Comparison of ENCODE assay signal across 20 cellular contexts in the genomic region with DNA sequence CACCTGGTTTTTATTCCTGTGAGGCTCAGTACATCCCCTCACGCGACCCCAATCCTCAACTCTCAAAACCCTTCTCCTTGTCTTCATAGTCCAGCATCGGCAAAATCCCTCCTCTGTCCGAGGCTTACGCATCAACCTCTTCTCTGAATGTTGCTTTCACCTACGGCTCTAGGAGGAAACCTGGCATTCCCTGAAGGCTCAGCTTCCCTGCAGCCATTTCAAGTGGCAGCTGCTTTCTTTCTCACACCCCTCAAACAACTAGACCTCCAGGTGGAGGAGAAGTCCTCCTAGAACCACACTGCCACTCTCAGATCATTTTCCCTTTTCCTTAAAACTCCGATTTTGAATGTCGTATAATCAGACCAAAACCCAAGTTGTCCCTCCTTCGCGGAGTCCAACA.
DNase-seq lines count a peak whose midpoint lies in the region; ATAC-seq, FAIRE-seq and TF ChIP-seq lines count a peak whose summit lies in the region.
"Had no signal": no experiment of that assay in that cellular context is flagged by ENCODE, and none has a peak within 500 bp of the region (broad histone marks: within the 10 kb centered on the region; RNA-seq: fewer than 3 reads in every experiment).

No MANE protein-coding gene starts in this region.

- TF ChIP-seq POLR2A in H1 (IDR thresholded peaks at IDR 0.05; ENCODE audit: control extremely low read depth in 1 of 2, low read depth in 2 of 2, low read length in 2 of 2) = no peak
- TF ChIP-seq POLR2A in ovary (IDR thresholded peaks at IDR 0.05) = no peak
- no peak for TF ChIP-seq POLR2A in GM18505 (IDR thresholded peaks at IDR 0.05; ENCODE audit: borderline replicate concordance, extremely low read depth, insufficient read depth, insufficient read length)

- no peak for TF ChIP-seq CTCF in CD8-positive, alpha-beta T cell (IDR thresholded peaks at IDR 0.05)
- no peak for TF ChIP-seq CTCF in H1 (IDR thresholded peaks at IDR 0.05; ENCODE audit: control extremely low read depth in 1 of 3, insufficient read depth in 1 of 3, low read depth in 1 of 3, low read length in 3 of 3)
- TF ChIP-seq CTCF in ovary (IDR thresholded peaks at IDR 0.05) = no peak

- no peaks in the 10 kb centered on the region for H3K36me3 Mint-ChIP-seq in CD8-positive, alpha-beta T cell
- H3K36me3 Mint-ChIP-seq in activated CD4-positive, alpha-beta memory T cell treated with anti-CD3 and anti-CD28 coated beads, Interleukin-2, amount 10 ng/mL, durations not matched to agents 7 days and 5 days (ENCODE audit: low read depth) = peaks cover 26% of the 10 kb centered on the region

- H3K56ac ChIP-seq in H1 (replicated peaks; ENCODE audit: insufficient read length, low read depth, low read length) = no peak overlapping the region

- no peak overlapping the region for H4K5ac ChIP-seq in H1 (ENCODE audit: insufficient read length, low read depth, low read length)

- no peak overlapping the region for H2BK120ac ChIP-seq in H1 (replicated peaks; ENCODE audit: low read depth, low read length)

- no peak overlapping the region for H4K91ac ChIP-seq in H1 (replicated peaks; ENCODE audit: insufficient read length, low read length)

- peak overlapping the region; percentile 76 to 94 (median 79) for H3K4me2 ChIP-seq in BLaER1 treated with 17β-estradiol and CSF1 and Interleukin-3, amounts not matched to agents 10 nM and 100 nM
- no peak overlapping the region for H3K4me2 ChIP-seq in H1 (ENCODE audit: insufficient read depth in 1 of 2, low read depth in 2 of 2, low read length in 2 of 2)

- no peak overlapping the region for H2AK5ac ChIP-seq in H1 (ENCODE audit: low read depth, low read length)

- no peak for TF ChIP-seq EP300 in H1 (IDR thresholded peaks at IDR 0.05; ENCODE audit: borderline replicate concordance in 1 of 2, low read depth in 2 of 2, low read length in 2 of 2)
- no peak for TF ChIP-seq EP300 in ovary (IDR thresholded peaks at IDR 0.05)

- H2BK12ac ChIP-seq in H1 (ENCODE audit: low read depth, low read length) = no peak overlapping the region

- no peak overlapping the region for H3K4ac ChIP-seq in H1 (replicated peaks; ENCODE audit: insufficient read length, low read depth, low read length)

- no peaks in the 10 kb centered on the region for H3K79me1 ChIP-seq in H1 (ENCODE audit: low read depth, low read length)

- H3K27ac Mint-ChIP-seq in CD8-positive, alpha-beta T cell = peak overlapping the region; percentile 25
- H3K27ac Mint-ChIP-seq in activated CD4-positive, alpha-beta memory T cell treated with anti-CD3 and anti-CD28 coated beads, Interleukin-2, amount 10 ng/mL, durations not matched to agents 7 days and 5 days = peak overlapping the region; percentile 95
- H3K27ac Mint-ChIP-seq: B cell, memory B cell, nephron had no signal

- CTCF ChIA-PET in CD8-positive, alpha-beta T cell (lab: Charles Lee) = no interaction called here
- CTCF ChIA-PET in activated CD4-positive, alpha-beta memory T cell treated with anti-CD3 and anti-CD28 coated beads, Interleukin-2, amount 10 ng/mL, durations not matched to agents 7 days and 5 days (lab: Charles Lee) = interaction anchor here (1.4 to 2.1 kb wide), 5 partner anchors 8 to 217 kb away, joined by 3 to 15 read pairs (median 6); no protein-coding TSS in a partner anchor
- CTCF ChIA-PET in H1 (lab: Charles Lee; ENCODE audit: partially characterized antibody) = interaction anchor here (0.5 kb wide), 1 partner anchor 24 kb away, joined by 3 read pairs; no protein-coding TSS in a partner anchor

- WGBS in H1 (ENCODE audit: extremely low coverage in 1 of 2, insufficient coverage in 1 of 2, insufficient read length in 1 of 2, insufficient replicate concordance in 2 of 2, low coverage in 1 of 2, low lambda C conversion rate in 2 of 2, missing lambda C conversion rate in 1 of 2), 2 experiments = 94% methylated on average over 10 of the region's 10 CpGs; no CpG with 5 or more reads in 1 of the 2 experiments
- 96 to 97% (median 96%) methylated on average over 10 of the region's 10 CpGs for WGBS in ovary, 3 donors

- POLR2A ChIA-PET in CD8-positive, alpha-beta T cell (lab: Charles Lee) = no interaction called here
- POLR2A ChIA-PET in activated CD4-positive, alpha-beta memory T cell treated with anti-CD3 and anti-CD28 coated beads, Interleukin-2, amount 10 ng/mL, durations not matched to agents 7 days and 5 days (lab: Charles Lee) = interaction anchor here (1.4 to 1.5 kb wide), 2 partner anchors 273 to 309 kb away, joined by 3 to 4 read pairs; no protein-coding TSS in a partner anchor
- POLR2A ChIA-PET in H1 (lab: Charles Lee; ENCODE audit: partially characterized antibody) = no interaction called here

- H3K36me3 ChIP-seq in BLaER1 treated with 17β-estradiol and CSF1 and Interleukin-3, amounts not matched to agents 10 nM and 100 nM = peaks cover 0 to 5% (median 0%) of the 10 kb centered on the region in 11 experiments; a peak in 1 of 22 replicates
- no peaks in the 10 kb centered on the region for H3K36me3 ChIP-seq in CD8-positive, alpha-beta T cell (ENCODE audit: insufficient read depth, low read length)
- H3K36me3 ChIP-seq in H1 (ENCODE audit: control insufficient read depth in 2 of 4, insufficient read depth in 4 of 4, low read length in 3 of 4) (peaks cover 0 to 3% (median 0%) of the 10 kb centered on the region in 4 experiments; a peak in 1 of 8 replicates), ovary (no peaks in the 10 kb centered on the region)
- H3K36me3 ChIP-seq: heart right ventricle, upper lobe of left lung had no signal

- 0 out of 2 replicates have a peak overlapping the region, but pooled peaks have one; percentile 14 for H2BK5ac ChIP-seq in H1 (ENCODE audit: low read depth, low read length)

- no peaks in the 10 kb centered on the region for H3K27me3 ChIP-seq in BLaER1 treated with 17β-estradiol and CSF1 and Interleukin-3, amounts not matched to agents 10 nM and 100 nM
- no peaks in the 10 kb centered on the region for H3K27me3 ChIP-seq in CD8-positive, alpha-beta T cell (ENCODE audit: insufficient read depth, low read length)
- no peaks in the 10 kb centered on the region for H3K27me3 ChIP-seq in H1 (replicated peaks in 1 of 4; ENCODE audit: control insufficient read depth in 3 of 4, extremely low read depth in 1 of 4, insufficient read depth in 3 of 4, low read length in 3 of 4)
- H3K27me3 ChIP-seq in ovary = no peaks in the 10 kb centered on the region
- H3K27me3 ChIP-seq: heart right ventricle, upper lobe of left lung had no signal

- H2BK15ac ChIP-seq in H1 (ENCODE audit: low read length) = no peak overlapping the region

- no peaks in the 10 kb centered on the region for H3K9me3 Mint-ChIP-seq in CD8-positive, alpha-beta T cell
- peaks cover 7% of the 10 kb centered on the region for H3K9me3 Mint-ChIP-seq in activated CD4-positive, alpha-beta memory T cell treated with anti-CD3 and anti-CD28 coated beads, Interleukin-2, amount 10 ng/mL, durations not matched to agents 7 days and 5 days
- H3K9me3 Mint-ChIP-seq: nephron had no signal

- no peak for FAIRE-seq in H1 (lab: Jason Lieb, UNC)
- FAIRE-seq: islet of Langerhans had no signal

- no peaks in the 10 kb centered on the region for H3K23me2 ChIP-seq in H1 (ENCODE audit: low read depth, low read length)

- peaks cover 23% of the 10 kb centered on the region for H3K4me1 Mint-ChIP-seq in CD8-positive, alpha-beta T cell (ENCODE audit: low read depth)
- peaks cover 53% of the 10 kb centered on the region for H3K4me1 Mint-ChIP-seq in activated CD4-positive, alpha-beta memory T cell treated with anti-CD3 and anti-CD28 coated beads, Interleukin-2, amount 10 ng/mL, durations not matched to agents 7 days and 5 days

- H3K18ac ChIP-seq in H1 (ENCODE audit: extremely low read depth, low read length) = peak overlapping the region; percentile 38; the same call in 1 of the 2 replicates

- H4K20me1 ChIP-seq in BLaER1 treated with 17β-estradiol and CSF1 and Interleukin-3, amounts not matched to agents 10 nM and 100 nM = no peaks in the 10 kb centered on the region
- H4K20me1 ChIP-seq in H1 (replicated peaks in 1 of 2; ENCODE audit: control insufficient read depth in 1 of 2, insufficient read depth in 2 of 2, low read length in 2 of 2) = no peaks in the 10 kb centered on the region

- H3K27ac ChIP-seq in BLaER1 treated with 17β-estradiol and CSF1 and Interleukin-3, amounts not matched to agents 10 nM and 100 nM = peak overlapping the region; percentile 62 to 94 (median 84)
- H3K27ac ChIP-seq in CD8-positive, alpha-beta T cell (ENCODE audit: low read depth, low read length) = no peak overlapping the region
- no peak overlapping the region for H3K27ac ChIP-seq in H1 (ENCODE audit: low read depth, low read length)
- no peak overlapping the region for H3K27ac ChIP-seq in ovary
- H3K27ac ChIP-seq: upper lobe of left lung had no signal

- H2BK20ac ChIP-seq in H1 (ENCODE audit: low read length) = 0 out of 2 replicates have a peak overlapping the region, but pooled peaks have one; percentile 54

- peaks cover 39 to 76% (median 44%) of the 10 kb centered on the region in 10 experiments for H3K4me1 ChIP-seq in BLaER1 treated with 17β-estradiol and CSF1 and Interleukin-3, amounts not matched to agents 10 nM and 100 nM
- peaks cover 8% of the 10 kb centered on the region for H3K4me1 ChIP-seq in CD8-positive, alpha-beta T cell (ENCODE audit: insufficient read depth, low read length)
- H3K4me1 ChIP-seq in H1 (replicated peaks in 1 of 4; ENCODE audit: control insufficient read depth in 3 of 4, insufficient read depth in 4 of 4, low read length in 3 of 4) = no peaks in the 10 kb centered on the region; a peak in 1 of 7 replicates
- no peaks in the 10 kb centered on the region for H3K4me1 ChIP-seq in ovary (ENCODE audit: insufficient read depth)

- H3K9me3 ChIP-seq in BLaER1 treated with 17β-estradiol and CSF1 and Interleukin-3, amounts not matched to agents 10 nM and 100 nM (replicated peaks in 1 of 11) = peaks cover 0 to 31% (median 7%) of the 10 kb centered on the region in 11 experiments; a peak in 7 of 22 replicates
- H3K9me3 ChIP-seq in CD8-positive, alpha-beta T cell (ENCODE audit: low read length) = no peaks in the 10 kb centered on the region
- H3K9me3 ChIP-seq in H1 (ENCODE audit: insufficient read depth in 2 of 2, low read depth in 1 of 2, low read length in 1 of 2) = no peaks in the 10 kb centered on the region
- no peaks in the 10 kb centered on the region for H3K9me3 ChIP-seq in ovary
- H3K9me3 ChIP-seq: heart right ventricle, upper lobe of left lung had no signal

- no peak for TF ChIP-seq RAD21 in H1 (IDR thresholded peaks at IDR 0.05 in 1 of 2, conservative IDR thresholded peaks at IDR 0.05 in 1 of 2; ENCODE audit: low read depth in 2 of 2, low read length in 2 of 2)

- 0 out of 20 replicates have a peak overlapping the region, but pooled peaks of 1 of the 10 experiments have one; percentile 15 for H3K4me3 ChIP-seq in BLaER1 treated with 17β-estradiol and CSF1 and Interleukin-3, amounts not matched to agents 10 nM and 100 nM
- H3K4me3 ChIP-seq in CD8-positive, alpha-beta T cell (ENCODE audit: low read depth, low read length) = no peak overlapping the region
- no peak overlapping the region for H3K4me3 ChIP-seq in H1 (ENCODE audit: extremely low read depth in 1 of 4, insufficient read depth in 2 of 4, low read depth in 3 of 4, low read length in 4 of 4)
- H3K4me3 ChIP-seq in ovary = no peak overlapping the region
- H3K4me3 ChIP-seq: heart right ventricle, upper lobe of left lung had no signal

- ATAC-seq in CD8-positive, alpha-beta T cell = no peak
- ATAC-seq in GM18858 (IDR thresholded peaks at IDR 0.05; ENCODE audit: unreplicated experiment) (no peak), GM18867 (IDR thresholded peaks at IDR 0.05; ENCODE audit: unreplicated experiment) (no peak), GM18505 (IDR thresholded peaks at IDR 0.05; ENCODE audit: unreplicated experiment) (no peak)
- ATAC-seq: HCT116 had no signal

- no peak overlapping the region for H3K23ac ChIP-seq in H1 (ENCODE audit: insufficient read length)

- intact Hi-C loops in CD8-positive, alpha-beta T cell (cut with DNase I, micrococcal nuclease) = no loop called here
- intact Hi-C loops in ovary (cut with DNase I) = no loop called here

- H3K4me3 Mint-ChIP-seq in CD8-positive, alpha-beta T cell = no peak overlapping the region
- H3K4me3 Mint-ChIP-seq in activated CD4-positive, alpha-beta memory T cell treated with anti-CD3 and anti-CD28 coated beads, Interleukin-2, amount 10 ng/mL, durations not matched to agents 7 days and 5 days = peak overlapping the region; percentile 31
- H3K4me3 Mint-ChIP-seq: memory B cell, nephron had no signal

- no peak overlapping the region for H3K14ac ChIP-seq in H1 (ENCODE audit: insufficient read length)

- H4K8ac ChIP-seq in H1 (ENCODE audit: extremely low read depth, insufficient read depth, low read length) = no peak overlapping the region

- no peak for DNase-seq in CD8-positive, alpha-beta T cell
- DNase-seq in activated CD4-positive, alpha-beta memory T cell treated with anti-CD3 and anti-CD28 coated beads, Interleukin-2, amount 10 ng/mL, durations not matched to agents 7 days and 5 days = no peak
- DNase-seq in H1 (ENCODE audit: low read depth in 1 of 2, low spot score in 2 of 2) (no peak), ovary (no peak)
- DNase-seq: DMS153; effector CD8-positive, alpha-beta T cell; heart right ventricle; NCI-H1105; NCI-H748 treated with DMSO at 0.1 percent for 48 hours; stimulated activated naive CD4-positive, alpha-beta T cell treated with Interleukin-2 at 50 U/mL for 16 hours had no signal

- H3K27me3 Mint-ChIP-seq in CD8-positive, alpha-beta T cell (ENCODE audit: low read depth) = no peaks in the 10 kb centered on the region
- H3K27me3 Mint-ChIP-seq in activated CD4-positive, alpha-beta memory T cell treated with anti-CD3 and anti-CD28 coated beads, Interleukin-2, amount 10 ng/mL, durations not matched to agents 7 days and 5 days = no peaks in the 10 kb centered on the region
- H3K27me3 Mint-ChIP-seq: B cell, memory B cell had no signal

- no peak overlapping the region for H2AFZ ChIP-seq in H1 (ENCODE audit: low read length)

- H3K9ac ChIP-seq in BLaER1 treated with 17β-estradiol and CSF1 and Interleukin-3, amounts not matched to agents 10 nM and 100 nM = peak overlapping the region in 10 of 11 experiments; percentile 43 to 78 (median 70); a peak in 18 of 22 replicates
- no peak overlapping the region for H3K9ac ChIP-seq in H1 (replicated peaks in 1 of 4; ENCODE audit: extremely low read depth in 1 of 4, low read depth in 3 of 4, low read length in 3 of 4)

- no peaks in the 10 kb centered on the region for H3K79me2 ChIP-seq in H1 (ENCODE audit: control insufficient read depth in 1 of 2, insufficient read depth in 2 of 2, low read length in 2 of 2)

Comparison
In these comparisons a context has a peak if more than half of its experiments do, and no peak if none do; other contexts are left out.
1. H3K27ac ChIP-seq: peak in BLaER1 treated with 17β-estradiol and CSF1 and Interleukin-3, amounts not matched to agents 10 nM and 100 nM (11 of 11); none in CD8-positive, alpha-beta T cell (single experiment), H1 (single experiment) and ovary (0 of 2).
2. H3K4me2 ChIP-seq: peak in BLaER1 treated with 17β-estradiol and CSF1 and Interleukin-3, amounts not matched to agents 10 nM and 100 nM (11 of 11); none in H1 (0 of 2).
3. H3K9ac ChIP-seq: peak in BLaER1 treated with 17β-estradiol and CSF1 and Interleukin-3, amounts not matched to agents 10 nM and 100 nM (10 of 11); none in H1 (0 of 4).